In genomic region chr6:166989427-166990034, GRCh38 we compare ENCODE assay signal across 8 cellular contexts. TPM values are rescaled to one million over a fixed set of nuclear protein-coding genes. Genes with fewer than 3 reads are reported as not detected.
DNase-seq lines count a peak whose midpoint lies in the region; TF ChIP-seq lines count a peak whose summit lies in the region.

No MANE protein-coding gene starts in this region.

- H3K9ac ChIP-seq in OCI-LY3 (ENCODE audit: low read length): no peak overlapping the region

- no peak overlapping the region for H2AFZ ChIP-seq in OCI-LY3 (ENCODE audit: low read depth, low read length)

- DNase-seq in NOMO-1 treated with DMSO at 0.1 percent for 48 hours (lab: John Stamatoyannopoulos, UW; ENCODE audit: unreplicated experiment): peak; percentile 40
- no peak for DNase-seq in NOMO-1 treated with dmso at 0.1 percent for 144 hours (lab: John Stamatoyannopoulos, UW; ENCODE audit: unreplicated experiment)
- DNase-seq in HEK293T (ENCODE audit: extremely low spot score): no peak
- DNase-seq in activated gamma-delta T cell treated with anti-CD3 and anti-CD28 coated beads, Interleukin-2, amount 50 U/mL, for 16 hours (ENCODE audit: low read depth): peak; percentile 24
- DNase-seq in iris pigment epithelial cell (ENCODE audit: low read depth): peak; percentile 52
- peak; percentile 45 for DNase-seq in stimulated activated CD4-positive, alpha-beta T cell treated with anti-CD3 and anti-CD28 coated beads, Interleukin-4, amount 100 ng/mL, for 24 hours
- DNase-seq in ovary: no peak

- H3K9me3 ChIP-seq in OCI-LY3 (ENCODE audit: insufficient read depth, low read length) (no peaks in the 10 kb centered on the region), ovary (no peaks in the 10 kb centered on the region)

- H3K79me2 ChIP-seq in OCI-LY3 (ENCODE audit: low read length): no peaks in the 10 kb centered on the region; the same call in 1 of the 2 replicates

- no peak for TF ChIP-seq POLR2A in ovary (IDR thresholded peaks at IDR 0.05)

- no peaks in the 10 kb centered on the region for H3K27me3 ChIP-seq in OCI-LY3 (ENCODE audit: low read depth, low read length)
- no peaks in the 10 kb centered on the region for H3K27me3 ChIP-seq in ovary

- peak; percentile 59 for TF ChIP-seq CTCF in OCI-LY3 (IDR thresholded peaks at IDR 0.05; ENCODE audit: low read depth, low read length)
- TF ChIP-seq CTCF in ovary (IDR thresholded peaks at IDR 0.05): no peak

- peak overlapping the region; percentile 24 for H3K4me2 ChIP-seq in OCI-LY3 (ENCODE audit: low read length)

- H3K36me3 ChIP-seq in OCI-LY3 (replicated peaks; ENCODE audit: low read depth, low read length) (no peaks in the 10 kb centered on the region), ovary (no peaks in the 10 kb centered on the region)

- WGBS in ovary, 3 donors: 53 to 61% (median 61%) methylated on average over 10 of the region's 10 CpGs

- CTCF ChIA-PET in HEK293T (lab: Yijun Ruan, JAX): interaction anchor here (0.7 to 2.5 kb wide), 9 partner anchors 9 to 278 kb away, joined by 3 to 13 read pairs (median 3); partner anchors contain the start of gene CEP43

- 0 out of 2 replicates have a peak, but pooled peaks cover 3% of the 10 kb centered on the region for H4K20me1 ChIP-seq in OCI-LY3 (ENCODE audit: insufficient read depth, low read length)

- intact Hi-C loops in ovary (cut with DNase I): loop anchor here in 1 of 4 donors (10.0 kb wide), 1 partner anchor 215 kb away; no protein-coding TSS in a partner anchor

- H3K4me3 ChIP-seq in OCI-LY3 (ENCODE audit: low read length) (no peak overlapping the region), ovary (no peak overlapping the region)

- H3K27ac ChIP-seq in OCI-LY3 (ENCODE audit: low read length): no peak overlapping the region
- H3K27ac ChIP-seq in ovary: no peak overlapping the region

- H3K4me1 ChIP-seq in OCI-LY3 (ENCODE audit: low read length) (peaks cover 13% of the 10 kb centered on the region), ovary (ENCODE audit: insufficient read depth) (no peaks in the 10 kb centered on the region)

- no peak for TF ChIP-seq EP300 in ovary (IDR thresholded peaks at IDR 0.05)

- POLR2A ChIA-PET in HEK293T (lab: Yijun Ruan, JAX): interaction anchor here (1.5 kb wide), 1 partner anchor 10 kb away, joined by 5 read pairs; the partner anchor contains the start of gene CEP43

TF ChIP-seq in HEK293T, 16 proteins besides CTCF, POLR2A, EP300 and RAD21:
- TF ChIP-seq L3MBTL2 (conservative IDR thresholded peaks at IDR 0.05) (no peak), ZNF384 (IDR thresholded peaks at IDR 0.05) (peak; percentile 58)
TF ChIP-seq in HEK293T: peak in this region for 1.

RNA-seq across cellular contexts. Expression of gene CEP43, which starts 9.7 kb away (rescaled TPM):
- 10 to 100 TPM; 12.3 to 39.5 (median 15.4) TPM for total RNA-seq in ovary
- polyA plus RNA-seq in ovary: 10 to 100 TPM in 1 of 2 donors, 1 to 10 TPM in 1; 7.5 to 13.7 TPM

RNA-seq across cellular contexts. Expression of gene RNASET2, which starts 33.2 kb away (rescaled TPM):
- 100 to 1,000 TPM in 1 of 7 donors, 10 to 100 TPM in 6; 34.8 to 211 (median 56.0) TPM for total RNA-seq in ovary
- 10 to 100 TPM; 42.2 to 79.7 TPM for polyA plus RNA-seq in ovary

Comparison
In these comparisons a context has a peak if more than half of its experiments do, and no peak if none do; other contexts are left out.
1. DNase-seq: peak in NOMO-1 treated with DMSO at 0.1 percent for 48 hours (single experiment), activated gamma-delta T cell treated with anti-CD3 and anti-CD28 coated beads, Interleukin-2, amount 50 U/mL, for 16 hours (single experiment), iris pigment epithelial cell (single experiment) and stimulated activated CD4-positive, alpha-beta T cell treated with anti-CD3 and anti-CD28 coated beads, Interleukin-4, amount 100 ng/mL, for 24 hours (single experiment); none in NOMO-1 treated with dmso at 0.1 percent for 144 hours (single experiment), HEK293T (single experiment) and ovary (0 of 5).